Comparison of ENCODE assay signal across 8 cellular contexts in the genomic region with DNA sequence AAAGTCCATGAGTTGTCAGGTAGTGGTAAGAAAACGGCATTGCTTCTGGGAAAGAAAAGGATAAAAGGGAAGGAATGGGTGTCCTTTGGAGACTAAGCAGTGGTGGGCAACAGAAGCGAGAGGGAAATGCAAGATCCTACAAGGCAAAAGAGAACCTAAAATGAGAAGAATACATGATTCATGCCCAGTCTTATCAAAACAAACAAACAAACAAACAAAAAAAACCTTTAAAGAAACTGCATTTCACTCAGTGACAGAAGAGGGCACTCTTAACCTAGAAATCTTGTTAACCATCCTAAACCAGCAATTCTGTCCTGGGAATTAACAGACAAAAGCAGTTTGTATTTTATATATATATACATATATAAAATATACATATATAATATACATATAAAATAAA.
DNase-seq lines count a peak whose midpoint lies in the region; ATAC-seq, FAIRE-seq and TF ChIP-seq lines count a peak whose summit lies in the region.

No MANE protein-coding gene starts in this region.

- TF ChIP-seq CTCF in AG04450 (IDR thresholded peaks at IDR 0.05; ENCODE audit: low read depth, low read length) = peak; percentile 57

- CTCF ChIA-PET in AG04450 (lab: Charles Lee) = interaction anchor here (0.5 to 6.4 kb wide), 13 partner anchors 11 to 733 kb away, joined by 3 to 71 read pairs (median 4); no protein-coding TSS in a partner anchor

- H3K27ac ChIP-seq in AG04450 (ENCODE audit: low read depth, low read length) = no peak overlapping the region

- ATAC-seq in GM18873 (IDR thresholded peaks at IDR 0.05; ENCODE audit: low FRiP score, unreplicated experiment) (no peak), GM21367 (IDR thresholded peaks at IDR 0.05; ENCODE audit: unreplicated experiment) (no peak), GM21390 (IDR thresholded peaks at IDR 0.05; ENCODE audit: unreplicated experiment) (no peak)

- intact Hi-C loops in head of caudate nucleus (cut with DNase I) = loop anchor here (5.0 kb wide), 1 partner anchor 276 kb away; no protein-coding TSS in a partner anchor

- peak; percentile 71 for FAIRE-seq in H54 (lab: Jason Lieb, UNC)

- no peak for DNase-seq in AG04450 (ENCODE audit: low read depth, low spot score)
- no peak for DNase-seq in H54 (ENCODE audit: insufficient read length, low spot score)
- peak; percentile 21 for DNase-seq in SK-N-DZ (ENCODE audit: low spot score)
- peak; percentile 25 for DNase-seq in hepatic stellate cell (ENCODE audit: low spot score)
- DNase-seq in head of caudate nucleus = no peak

- POLR2A ChIA-PET in AG04450 (lab: Yijun Ruan, JAX) = interaction anchor here (0.6 to 0.7 kb wide), 2 partner anchors 79 to 260 kb away, joined by 4 to 9 read pairs; no protein-coding TSS in a partner anchor

- H3K9me3 ChIP-seq in AG04450 (ENCODE audit: control insufficient read depth, insufficient read depth, low read length) = peaks cover 6% of the 10 kb centered on the region

- H3K4me3 ChIP-seq in AG04450 (ENCODE audit: low read depth, low read length) = no peak overlapping the region

- H3K27me3 ChIP-seq in AG04450 (ENCODE audit: control insufficient read depth, insufficient read depth, low read length) = no peaks in the 10 kb centered on the region

- no peak for TF ChIP-seq POLR2A in H54 (IDR thresholded peaks at IDR 0.05; ENCODE audit: low read depth, low read length)

Comparison
In these comparisons a context has a peak if more than half of its experiments do, and no peak if none do; other contexts are left out.
1. DNase-seq: peak in SK-N-DZ (single experiment) and hepatic stellate cell (single experiment); none in AG04450 (single experiment), H54 (single experiment) and head of caudate nucleus (0 of 42).